ENCODE assay signal across 9 cellular contexts in genomic region chr1:116508984-116509980, GRCh38.
DNase-seq lines count a peak whose midpoint lies in the region; ATAC-seq and TF ChIP-seq lines count a peak whose summit lies in the region.
"Had no signal": no experiment of that assay in that cellular context is flagged by ENCODE, and none has a peak within 500 bp of the region (broad histone marks: within the 10 kb centered on the region; RNA-seq: fewer than 3 reads in every experiment).

No MANE protein-coding gene starts in this region.

- peaks cover 45% of the 10 kb centered on the region for H3K4me1 ChIP-seq in RWPE2 (ENCODE audit: insufficient read depth, poor library complexity, severe bottlenecking)
- H3K4me1 ChIP-seq in effector memory CD4-positive, alpha-beta T cell (ENCODE audit: control insufficient read depth, insufficient read depth, low read length, poor library complexity, severe bottlenecking): peaks cover 47% of the 10 kb centered on the region
- H3K4me1 ChIP-seq: psoas muscle had no signal

- ATAC-seq in GM18498 (IDR thresholded peaks at IDR 0.05; ENCODE audit: unreplicated experiment) (peak; percentile 51), HG02884 (IDR thresholded peaks at IDR 0.05; ENCODE audit: unreplicated experiment) (peak; percentile 28), RWPE2 (ENCODE audit: low read depth) (peak; percentile 76)

- no peaks in the 10 kb centered on the region for H3K36me3 ChIP-seq in RWPE2 (ENCODE audit: low read depth)
- H3K36me3 ChIP-seq in effector memory CD4-positive, alpha-beta T cell (ENCODE audit: control insufficient read depth, insufficient read depth, low read length): no peaks in the 10 kb centered on the region

- no peak for TF ChIP-seq CTCF in RWPE2 (IDR thresholded peaks at IDR 0.05; ENCODE audit: poor library complexity, severe bottlenecking)

- POLR2A ChIA-PET in HEK293T (lab: Yijun Ruan, JAX): no interaction called here

- DNase-seq in RWPE2 (ENCODE audit: low spot score): no peak
- no peak for DNase-seq in effector memory CD4-positive, alpha-beta T cell
- peak; percentile 54 for DNase-seq in stimulated activated CD4-positive, alpha-beta T cell treated with anti-CD3 and anti-CD28 coated beads, Interleukin-4, amount 100 ng/mL, for 24 hours
- no peak for DNase-seq in NCI-H526 treated with DMSO at 0.1 percent for 48 hours (lab: John Stamatoyannopoulos, UW)
- DNase-seq in HEK293T (ENCODE audit: extremely low spot score): no peak
- no peak for DNase-seq in NCI-H526 (lab: John Stamatoyannopoulos, UW)
- DNase-seq: psoas muscle had no signal

- H3K4me3 ChIP-seq in RWPE2 (ENCODE audit: severe bottlenecking): no peak overlapping the region
- no peak overlapping the region for H3K4me3 ChIP-seq in effector memory CD4-positive, alpha-beta T cell (ENCODE audit: insufficient read depth, low read depth, low read length, poor library complexity, severe bottlenecking)
- H3K4me3 ChIP-seq: psoas muscle had no signal

- H3K9me3 ChIP-seq in RWPE2 (ENCODE audit: severe bottlenecking): no peaks in the 10 kb centered on the region
- H3K9me3 ChIP-seq in effector memory CD4-positive, alpha-beta T cell (ENCODE audit: control insufficient read depth, low read length): no peaks in the 10 kb centered on the region
- H3K9me3 ChIP-seq: psoas muscle had no signal

- H3K27ac ChIP-seq in RWPE2 (ENCODE audit: poor library complexity, severe bottlenecking): peak overlapping the region; percentile 91
- H3K27ac ChIP-seq in effector memory CD4-positive, alpha-beta T cell (ENCODE audit: insufficient read depth, low read length, poor library complexity, severe bottlenecking): peak overlapping the region; percentile 38
- H3K27ac ChIP-seq: psoas muscle had no signal

- no peaks in the 10 kb centered on the region for H3K27me3 ChIP-seq in RWPE2 (ENCODE audit: insufficient read depth, poor library complexity, severe bottlenecking)
- no peaks in the 10 kb centered on the region for H3K27me3 ChIP-seq in effector memory CD4-positive, alpha-beta T cell (replicated peaks; ENCODE audit: control insufficient read depth, insufficient read depth, low read length, poor library complexity, severe bottlenecking)

- CTCF ChIA-PET in HEK293T (lab: Yijun Ruan, JAX): no interaction called here

TF ChIP-seq in HEK293T, 16 proteins besides CTCF, POLR2A, EP300 and RAD21:
- TF ChIP-seq TARDBP (IDR thresholded peaks at IDR 0.05): no peak
- no peak for TF ChIP-seq HDGF (IDR thresholded peaks at IDR 0.05; ENCODE audit: borderline replicate concordance)
- TF ChIP-seq L3MBTL2 (conservative IDR thresholded peaks at IDR 0.05): no peak
- TF ChIP-seq LEF1 (IDR thresholded peaks at IDR 0.05; ENCODE audit: borderline replicate concordance): no peak
- no peak for TF ChIP-seq ZNF384 (IDR thresholded peaks at IDR 0.05)
- TF ChIP-seq CTBP1 (IDR thresholded peaks at IDR 0.05; ENCODE audit: borderline replicate concordance): no peak
- no peak for TF ChIP-seq SUZ12 (IDR thresholded peaks at IDR 0.05)
- TF ChIP-seq FOXM1 (IDR thresholded peaks at IDR 0.05; ENCODE audit: borderline replicate concordance): no peak
- no peak for TF ChIP-seq FOXK2 (IDR thresholded peaks at IDR 0.05)
- no peak for TF ChIP-seq ARNT (IDR thresholded peaks at IDR 0.05)
